19 cellular contexts compared by ENCODE assay signal in genomic region chr22:49738006-49738405, GRCh38.
"Had no signal": no experiment of that assay in that cellular context is flagged by ENCODE, and none has a peak within 500 bp of the region (broad histone marks: within the 10 kb centered on the region; RNA-seq: fewer than 3 reads in every experiment).

No MANE protein-coding gene starts in this region.

- DNase-seq: effector memory CD8-positive, alpha-beta T cell; esophagus squamous epithelium; foreskin fibroblast; glutamatergic neuron; left colon; mesendoderm; naive thymus-derived CD4-positive, alpha-beta T cell; nephron progenitor cell; small intestine; stimulated activated CD4-positive, alpha-beta T cell treated with anti-CD3 and anti-CD28 coated beads, Interleukin-12 subunit alpha, Interleukin-12 subunit beta, amount 100 ng/mL, for 4 hours; stimulated activated naive CD4-positive, alpha-beta T cell; uterus had no signal

- H3K27me3 ChIP-seq: uterus had no signal

- FAIRE-seq: colon, keratinocyte, small intestine had no signal

- H3K4me3 Mint-ChIP-seq: dendritic cell treated with granulocyte-macrophage colony-stimulating factor and Interleukin-4, amounts not matched to agents 40 ng/mL and 50 ng/mL, for 4 days; effector memory CD8-positive, alpha-beta T cell; naive thymus-derived CD4-positive, alpha-beta T cell; nephron progenitor cell; type B pancreatic cell had no signal

- H3K4me1 ChIP-seq: esophagus squamous epithelium, gastroesophageal sphincter, uterus had no signal

- ATAC-seq: effector memory CD8-positive, alpha-beta T cell; gastroesophageal sphincter; left colon; naive thymus-derived CD4-positive, alpha-beta T cell had no signal

- H3K4me3 ChIP-seq: esophagus squamous epithelium, gastroesophageal sphincter, uterus had no signal

- H3K9me3 ChIP-seq: neutrophil, uterus had no signal

- H3K4me1 Mint-ChIP-seq: nephron progenitor cell had no signal

- H3K36me3 ChIP-seq: esophagus squamous epithelium, gastroesophageal sphincter, neutrophil, uterus had no signal

- H3K36me3 Mint-ChIP-seq: type B pancreatic cell had no signal

- H3K27ac Mint-ChIP-seq: dendritic cell treated with granulocyte-macrophage colony-stimulating factor and Interleukin-4, amounts not matched to agents 40 ng/mL and 50 ng/mL, for 4 days; effector memory CD8-positive, alpha-beta T cell; naive thymus-derived CD4-positive, alpha-beta T cell; nephron progenitor cell; type B pancreatic cell had no signal

- H3K9me3 Mint-ChIP-seq: effector memory CD8-positive, alpha-beta T cell had no signal

- H3K27ac ChIP-seq: epithelial cell of prostate, esophagus squamous epithelium, gastroesophageal sphincter, neutrophil, uterus had no signal
